In genomic region chr16:711548-712320, GRCh38 we compare ENCODE assay signal across 1 cellular context.
TF ChIP-seq lines count a peak whose summit lies in the region.

No MANE protein-coding gene starts in this region.

TF ChIP-seq in SK-N-SH, 30 proteins besides CTCF, POLR2A, EP300 and RAD21:
- TF ChIP-seq SMC3 (IDR thresholded peaks at IDR 0.05; ENCODE audit: low read depth, low read length): peak; percentile 82
- peak; percentile 61; the same call in 1 of the 2 replicates for TF ChIP-seq SIN3A (IDR thresholded peaks at IDR 0.05; ENCODE audit: borderline replicate concordance, low read depth, low read length)
- no peak for TF ChIP-seq JUND (IDR thresholded peaks at IDR 0.05)
TF ChIP-seq in SK-N-SH: peak in this region for 2.
